In genomic region chr2:148167241-148167766, GRCh38 we compare ENCODE assay signal across 14 cellular contexts.
DNase-seq lines count a peak whose midpoint lies in the region; ATAC-seq and TF ChIP-seq lines count a peak whose summit lies in the region.
"Had no signal": no experiment of that assay in that cellular context is flagged by ENCODE, and none has a peak within 500 bp of the region (broad histone marks: within the 10 kb centered on the region; RNA-seq: fewer than 3 reads in every experiment).

No MANE protein-coding gene starts in this region.

- TF ChIP-seq CTCF in heart right ventricle (IDR thresholded peaks at IDR 0.05), result no peak

- H3K36me3 ChIP-seq in heart right ventricle, result no peaks in the 10 kb centered on the region

- H3K9me3 ChIP-seq in heart right ventricle, result no peaks in the 10 kb centered on the region
- H3K9me3 ChIP-seq: A549, Caco-2 had no signal

- no peak overlapping the region for H3K4me3 ChIP-seq in heart right ventricle
- H3K4me3 ChIP-seq: A549, GM23338 had no signal

- H3K4me3 Mint-ChIP-seq in memory B cell, result no peak overlapping the region
- H3K4me3 Mint-ChIP-seq: CD14-positive monocyte; CD8-positive, alpha-beta T cell; GM23338 had no signal

- in situ Hi-C loops in SK-MEL-5 (cut with HindIII; ENCODE audit: low pct_unique_long_range_greater_than_20kb, low sequenced_read_pairs), result no loop called here

- H3K4me1 ChIP-seq in heart right ventricle, result no peaks in the 10 kb centered on the region
- H3K4me1 ChIP-seq: A549, Caco-2 had no signal

- peaks cover 12% of the 10 kb centered on the region for H3K36me3 Mint-ChIP-seq in memory B cell

- intact Hi-C loops in heart right ventricle (cut with DNase I), result no loop called here

- no peaks in the 10 kb centered on the region for H3K4me1 Mint-ChIP-seq in memory B cell
- H3K4me1 Mint-ChIP-seq: CD14-positive monocyte, GM23338 had no signal

- H3K27ac ChIP-seq in heart right ventricle, result no peak overlapping the region
- H3K27ac ChIP-seq: A549 had no signal

- no peaks in the 10 kb centered on the region for H3K27me3 ChIP-seq in heart right ventricle

- DNase-seq in SK-MEL-5 (ENCODE audit: low read depth, low spot score) (peak; percentile 21), epidermal melanocyte (ENCODE audit: insufficient read length, low spot score) (peak; percentile 27), memory B cell (ENCODE audit: low spot score in 2 of 2) (no peak), SIG-M5 treated with dmso at 0.1 percent for 504 hours (lab: John Stamatoyannopoulos, UW; ENCODE audit: unreplicated experiment) (no peak), RPMI8226 (no peak), heart right ventricle (no peak)
- DNase-seq: Caco-2; CD8-positive, alpha-beta T cell; DMS53; GF-D8; H7 had no signal

- H3K27ac Mint-ChIP-seq in memory B cell, result peak overlapping the region; percentile 53
- H3K27ac Mint-ChIP-seq: CD14-positive monocyte; CD8-positive, alpha-beta T cell; GM23338 had no signal

- peaks cover 1% of the 10 kb centered on the region for H3K9me3 Mint-ChIP-seq in memory B cell
- H3K9me3 Mint-ChIP-seq: GM23338 had no signal

- H3K27me3 Mint-ChIP-seq in memory B cell, result no peaks in the 10 kb centered on the region

- ATAC-seq in memory B cell (ENCODE audit: low read depth) (no peak), heart right ventricle (no peak)
- ATAC-seq: A549; CD8-positive, alpha-beta T cell; GM23338 had no signal

Comparison
In these comparisons a context has a peak if more than half of its experiments do, and no peak if none do; other contexts are left out.
1. DNase-seq: peak in SK-MEL-5 (single experiment) and epidermal melanocyte (single experiment); none in memory B cell (0 of 2), SIG-M5 treated with dmso at 0.1 percent for 504 hours (single experiment), RPMI8226 (single experiment) and heart right ventricle (0 of 2).